28 cellular contexts compared by ENCODE assay signal in genomic region chr12:106181416-106182114, GRCh38. TPM values are rescaled to one million over a fixed set of nuclear protein-coding genes. Genes with fewer than 3 reads are reported as not detected.
"Had no signal": no experiment of that assay in that cellular context is flagged by ENCODE, and none has a peak within 500 bp of the region (broad histone marks: within the 10 kb centered on the region; RNA-seq: fewer than 3 reads in every experiment).

No MANE protein-coding gene starts in this region.

- H3K27ac ChIP-seq: colonic mucosa, thyroid gland, upper lobe of right lung had no signal

- H3K9me3 ChIP-seq: colonic mucosa, mucosa of descending colon, sigmoid colon, thyroid gland, upper lobe of right lung had no signal

- H3K27me3 ChIP-seq: colonic mucosa, sigmoid colon, thyroid gland, upper lobe of right lung had no signal

- H3K36me3 Mint-ChIP-seq: activated CD8-positive, alpha-beta memory T cell treated with anti-CD3 and anti-CD28 coated beads, Interleukin-2, amount 10 ng/mL, durations not matched to agents 7 days and 5 days; activated naive CD4-positive, alpha-beta T cell treated with anti-CD3 and anti-CD28 coated beads, Interleukin-2, amount 50 U/mL, for 24 hours; natural killer cell treated with Interleukin-12 subunit alpha and Interleukin-12 subunit beta and Interleukin-15 and Interleukin-18, amount 100 ng/mL, for 72 hours; stimulated activated memory B cell treated with anti-CD40 and anti-IgM and Interleukin-4, amounts not matched to agents 10 μg/mL and 1 μg/mL and 100 μg/mL, for 72 hours had no signal

- DNase-seq: activated B cell treated with CpG ODN at 0.5 μM for 24 hours; activated CD4-positive, alpha-beta T cell treated with anti-CD3 and anti-CD28 coated beads, Interleukin-2, amount 50 U/mL, for 1 hour; activated CD8-positive, alpha-beta memory T cell treated with anti-CD3 and anti-CD28 coated beads, Interleukin-2, amount 10 ng/mL, durations not matched to agents 7 days and 5 days; activated CD8-positive, alpha-beta T cell treated with anti-CD3 and anti-CD28 coated beads for 36 hours; activated naive CD8-positive, alpha-beta T cell treated with anti-CD3 and anti-CD28 coated beads, Interleukin-2, amount 50 U/mL, for 24 hours; activated T-cell treated with anti-CD3 and anti-CD28 coated beads, Interleukin-2, amount 50 U/mL, for 48 hours; colonic mucosa; effector CD8-positive, alpha-beta T cell; glutamatergic neuron; islet precursor cell; left ventricle myocardium superior; mucosa of descending colon; retina; sigmoid colon; small intestine; stimulated activated CD4-positive, alpha-beta T cell treated with anti-CD3 and anti-CD28 coated beads, Interleukin-4, amount 100 ng/mL, for 4 hours; stimulated activated CD8-positive, alpha-beta memory T cell treated with anti-CD3 and anti-CD28 coated beads, Interleukin-4, amount 100 ng/mL, for 48 hours; stimulated activated naive CD8-positive, alpha-beta T cell treated with anti-CD3 and anti-CD28 coated beads, Interleukin-15, amount 100 ng/mL, for 72 hours; substantia nigra; T-helper 1 cell; thyroid gland; upper lobe of right lung had no signal

- H3K4me3 Mint-ChIP-seq: activated B cell treated with CpG ODN at 0.5 μM for 24 hours; activated CD8-positive, alpha-beta memory T cell treated with anti-CD3 and anti-CD28 coated beads, Interleukin-2, amount 10 ng/mL, durations not matched to agents 7 days and 5 days; activated CD8-positive, alpha-beta T cell treated with anti-CD3 and anti-CD28 coated beads for 36 hours; activated naive CD4-positive, alpha-beta T cell treated with anti-CD3 and anti-CD28 coated beads, Interleukin-2, amount 50 U/mL, for 24 hours; activated naive CD8-positive, alpha-beta T cell treated with anti-CD3 and anti-CD28 coated beads, Interleukin-2, amount 50 U/mL, for 24 hours; natural killer cell treated with Interleukin-12 subunit alpha and Interleukin-12 subunit beta and Interleukin-15 and Interleukin-18, amount 100 ng/mL, for 72 hours; stimulated activated memory B cell treated with anti-CD40 and anti-IgM and Interleukin-4, amounts not matched to agents 10 μg/mL and 1 μg/mL and 100 μg/mL, for 72 hours; stimulated activated naive CD8-positive, alpha-beta T cell treated with anti-CD3 and anti-CD28 coated beads, Interleukin-15, amount 100 ng/mL, for 72 hours; T-helper 2 cell treated with Interferon-gamma antibody and Interleukin-4, amounts not matched to agents 5 μg/mL and 100 μg/mL, for 36 hours had no signal

- ATAC-seq: activated CD8-positive, alpha-beta memory T cell treated with anti-CD3 and anti-CD28 coated beads, Interleukin-2, amount 10 ng/mL, durations not matched to agents 7 days and 5 days; activated CD8-positive, alpha-beta T cell treated with anti-CD3 and anti-CD28 coated beads for 36 hours; activated naive CD8-positive, alpha-beta T cell treated with anti-CD3 and anti-CD28 coated beads, Interleukin-2, amount 50 U/mL, for 24 hours; left ventricle myocardium superior; mucosa of descending colon; natural killer cell treated with Interleukin-12 subunit alpha and Interleukin-12 subunit beta and Interleukin-15 and Interleukin-18, amount 100 ng/mL, for 72 hours; stimulated activated memory B cell treated with anti-CD40 and anti-IgM and Interleukin-4, amounts not matched to agents 10 μg/mL and 1 μg/mL and 100 μg/mL, for 72 hours; stimulated activated naive CD8-positive, alpha-beta T cell treated with anti-CD3 and anti-CD28 coated beads, Interleukin-15, amount 100 ng/mL, for 72 hours; upper lobe of right lung had no signal

- H3K9me3 Mint-ChIP-seq: activated B cell treated with CpG ODN at 0.5 μM for 24 hours; activated CD8-positive, alpha-beta T cell treated with anti-CD3 and anti-CD28 coated beads for 36 hours; activated naive CD4-positive, alpha-beta T cell treated with anti-CD3 and anti-CD28 coated beads, Interleukin-2, amount 50 U/mL, for 24 hours; activated naive CD8-positive, alpha-beta T cell treated with anti-CD3 and anti-CD28 coated beads, Interleukin-2, amount 50 U/mL, for 24 hours; activated T-helper 2 cell treated with anti-CD3 and anti-CD28 coated beads, Interferon-gamma antibody, Interleukin-2, Interleukin-4, amounts not matched to agents 10 μg/mL and 5 μg/mL and 100 μg/mL, durations not matched to agents 14 hours and 24 hours and 36 hours; natural killer cell treated with Interleukin-12 subunit alpha and Interleukin-12 subunit beta and Interleukin-15 and Interleukin-18, amount 100 ng/mL, for 72 hours; stimulated activated memory B cell treated with anti-CD40 and anti-IgM and Interleukin-4, amounts not matched to agents 10 μg/mL and 1 μg/mL and 100 μg/mL, for 72 hours; stimulated activated naive CD8-positive, alpha-beta T cell treated with anti-CD3 and anti-CD28 coated beads, Interleukin-15, amount 100 ng/mL, for 72 hours; T-helper 2 cell treated with Interferon-gamma antibody and Interleukin-4, amounts not matched to agents 5 μg/mL and 100 μg/mL, for 36 hours had no signal

- FAIRE-seq: frontal cortex, small intestine had no signal

- H3K27ac Mint-ChIP-seq: activated B cell treated with CpG ODN at 0.5 μM for 24 hours; activated CD8-positive, alpha-beta memory T cell treated with anti-CD3 and anti-CD28 coated beads, Interleukin-2, amount 10 ng/mL, durations not matched to agents 7 days and 5 days; activated CD8-positive, alpha-beta T cell treated with anti-CD3 and anti-CD28 coated beads for 36 hours; activated naive CD4-positive, alpha-beta T cell treated with anti-CD3 and anti-CD28 coated beads, Interleukin-2, amount 50 U/mL, for 24 hours; activated naive CD8-positive, alpha-beta T cell treated with anti-CD3 and anti-CD28 coated beads, Interleukin-2, amount 50 U/mL, for 24 hours; activated T-helper 2 cell treated with anti-CD3 and anti-CD28 coated beads, Interferon-gamma antibody, Interleukin-2, Interleukin-4, amounts not matched to agents 10 μg/mL and 5 μg/mL and 100 μg/mL, durations not matched to agents 14 hours and 24 hours and 36 hours; natural killer cell treated with Interleukin-12 subunit alpha and Interleukin-12 subunit beta and Interleukin-15 and Interleukin-18, amount 100 ng/mL, for 72 hours; stimulated activated memory B cell treated with anti-CD40 and anti-IgM and Interleukin-4, amounts not matched to agents 10 μg/mL and 1 μg/mL and 100 μg/mL, for 72 hours; stimulated activated naive CD8-positive, alpha-beta T cell treated with anti-CD3 and anti-CD28 coated beads, Interleukin-15, amount 100 ng/mL, for 72 hours; T-helper 2 cell treated with Interferon-gamma antibody and Interleukin-4, amounts not matched to agents 5 μg/mL and 100 μg/mL, for 36 hours had no signal

- H3K4me3 ChIP-seq: colonic mucosa, mucosa of descending colon, sigmoid colon, thyroid gland, upper lobe of right lung had no signal

- H3K4me1 ChIP-seq: colonic mucosa, upper lobe of right lung had no signal

- H3K36me3 ChIP-seq: colonic mucosa, sigmoid colon, thyroid gland, upper lobe of right lung had no signal

- H3K4me1 Mint-ChIP-seq: activated B cell treated with CpG ODN at 0.5 μM for 24 hours; activated CD8-positive, alpha-beta memory T cell treated with anti-CD3 and anti-CD28 coated beads, Interleukin-2, amount 10 ng/mL, durations not matched to agents 7 days and 5 days; activated naive CD4-positive, alpha-beta T cell treated with anti-CD3 and anti-CD28 coated beads, Interleukin-2, amount 50 U/mL, for 24 hours; activated naive CD8-positive, alpha-beta T cell treated with anti-CD3 and anti-CD28 coated beads, Interleukin-2, amount 50 U/mL, for 24 hours; stimulated activated memory B cell treated with anti-CD40 and anti-IgM and Interleukin-4, amounts not matched to agents 10 μg/mL and 1 μg/mL and 100 μg/mL, for 72 hours; stimulated activated naive CD8-positive, alpha-beta T cell treated with anti-CD3 and anti-CD28 coated beads, Interleukin-15, amount 100 ng/mL, for 72 hours had no signal

RNA-seq across cellular contexts. Expression of gene NUAK1, which starts 42.8 kb away (rescaled TPM):
- total RNA-seq: activated B cell treated with CpG ODN at 0.5 μM for 24 hours; activated CD8-positive, alpha-beta memory T cell treated with anti-CD3 and anti-CD28 coated beads, Interleukin-2, amount 10 ng/mL, durations not matched to agents 7 days and 5 days; activated CD8-positive, alpha-beta T cell treated with anti-CD3 and anti-CD28 coated beads for 36 hours had no signal
